8 cellular contexts compared by ENCODE assay signal in genomic region chr13:30408319-30409101, GRCh38. TPM values are rescaled to one million over a fixed set of nuclear protein-coding genes. Genes with fewer than 3 reads are reported as not detected.
DNase-seq lines count a peak whose midpoint lies in the region; ATAC-seq and TF ChIP-seq lines count a peak whose summit lies in the region.

No MANE protein-coding gene starts in this region.

- H3K9me3 Mint-ChIP-seq in activated CD4-positive, alpha-beta memory T cell treated with anti-CD3 and anti-CD28 coated beads for 36 hours = no peaks in the 10 kb centered on the region

- CTCF ChIA-PET in activated CD4-positive, alpha-beta memory T cell treated with anti-CD3 and anti-CD28 coated beads for 36 hours (lab: Charles Lee) = interaction anchor here (0.6 to 2.8 kb wide), 10 partner anchors 11 to 276 kb away, joined by 3 to 11 read pairs (median 5); partner anchors contain the start of genes KATNAL1 and UBE2L5

- no peaks in the 10 kb centered on the region for H3K27me3 ChIP-seq in right lobe of liver

- no peaks in the 10 kb centered on the region for H3K36me3 ChIP-seq in right lobe of liver

- no peaks in the 10 kb centered on the region for H3K27me3 Mint-ChIP-seq in activated CD4-positive, alpha-beta memory T cell treated with anti-CD3 and anti-CD28 coated beads for 36 hours

- H3K4me1 Mint-ChIP-seq in activated CD4-positive, alpha-beta memory T cell treated with anti-CD3 and anti-CD28 coated beads for 36 hours (ENCODE audit: low read depth) = peaks cover 18% of the 10 kb centered on the region

- POLR2A ChIA-PET in activated CD4-positive, alpha-beta memory T cell treated with anti-CD3 and anti-CD28 coated beads for 36 hours (lab: Charles Lee) = interaction anchor here (1.1 to 1.8 kb wide), 3 partner anchors 14 to 209 kb away, joined by 3 to 7 read pairs (median 3); partner anchors contain the start of genes UBE2L5 and USPL1

- intact Hi-C loops in activated CD4-positive, alpha-beta memory T cell treated with anti-CD3 and anti-CD28 coated beads for 36 hours (cut with micrococcal nuclease) = loop anchor here (1.0 to 5.0 kb wide), 7 partner anchors 14 to 395 kb away; partner anchors contain the start of gene KATNAL1
- intact Hi-C loops in right lobe of liver (cut with DNase I) = no loop called here

- ATAC-seq in HG02571 (IDR thresholded peaks at IDR 0.05; ENCODE audit: unreplicated experiment) = peak; percentile 74
- ATAC-seq in right lobe of liver = peak; percentile 89 to 96 (median 91)

- H3K27ac Mint-ChIP-seq in activated CD4-positive, alpha-beta memory T cell treated with anti-CD3 and anti-CD28 coated beads for 36 hours = peak overlapping the region; percentile 2

- H3K9me3 ChIP-seq in right lobe of liver = no peaks in the 10 kb centered on the region

- no peaks in the 10 kb centered on the region for H3K36me3 Mint-ChIP-seq in activated CD4-positive, alpha-beta memory T cell treated with anti-CD3 and anti-CD28 coated beads for 36 hours

- DNase-seq in NCI-H1092 (lab: John Stamatoyannopoulos, UW) (peak; percentile 55), dermis microvascular lymphatic vessel endothelial cell (ENCODE audit: low read depth in 2 of 2) (peak; percentile 85 to 93), right lobe of liver (peak; percentile 95 to 98 (median 97)), NCI-H2081 treated with DMSO at 0.1 percent for 48 hours (lab: John Stamatoyannopoulos, UW) (no peak)
- peak; percentile 97 for DNase-seq in activated CD4-positive, alpha-beta memory T cell treated with anti-CD3 and anti-CD28 coated beads for 36 hours
- peak; percentile 91 for DNase-seq in stimulated activated CD4-positive, alpha-beta T cell treated with anti-CD3 and anti-CD28 coated beads, Interleukin-4, amount 100 ng/mL, for 4 hours

- H3K4me3 Mint-ChIP-seq in activated CD4-positive, alpha-beta memory T cell treated with anti-CD3 and anti-CD28 coated beads for 36 hours = peak overlapping the region; percentile 43

- peak overlapping the region; percentile 27 to 43 (median 28) for H3K4me3 ChIP-seq in right lobe of liver

- TF ChIP-seq CTCF in GM12873 (IDR thresholded peaks at IDR 0.05; ENCODE audit: insufficient read depth, low read depth, low read length, missing control alignments) (peak; percentile 74), right lobe of liver (IDR thresholded peaks at IDR 0.05) (peak; percentile 70 to 83 (median 74))

- TF ChIP-seq POLR2A in right lobe of liver (IDR thresholded peaks at IDR 0.05) = peak; percentile 50

- H3K4me1 ChIP-seq in right lobe of liver = peaks cover 0 to 29% (median 12%) of the 10 kb centered on the region in 4 donors

- H3K27ac ChIP-seq in right lobe of liver = peak overlapping the region; percentile 69 to 82 (median 79)

- 8% methylated on average over 15 of the region's 51 CpGs for WGBS in right lobe of liver (ENCODE audit: insufficient coverage, low coverage, low lambda C conversion rate, missing lambda C conversion rate)

RNA-seq across cellular contexts. Expression of gene UBE2L5, which starts 13.8 kb away (rescaled TPM):
- not detected for total RNA-seq in activated CD4-positive, alpha-beta memory T cell treated with anti-CD3 and anti-CD28 coated beads for 36 hours
- not detected in 2 replicates for total RNA-seq in dermis microvascular lymphatic vessel endothelial cell
- not detected for total RNA-seq in right lobe of liver

RNA-seq across cellular contexts. Expression of gene HMGB1, which starts 57.2 kb away (rescaled TPM):
- total RNA-seq in activated CD4-positive, alpha-beta memory T cell treated with anti-CD3 and anti-CD28 coated beads for 36 hours = 100 to 1,000 TPM; 689 to 693 TPM
- 120 and 230 TPM in 2 replicates for total RNA-seq in dermis microvascular lymphatic vessel endothelial cell
- total RNA-seq in right lobe of liver = 100 to 1,000 TPM in 3 of 6 experiments, 10 to 100 TPM in 3; 80.6 to 167 (median 107) TPM
